9 cellular contexts compared by ENCODE assay signal in genomic region chr5:149271195-149271716, GRCh38. TPM values are rescaled to one million over a fixed set of nuclear protein-coding genes. Genes with fewer than 3 reads are reported as not detected.
DNase-seq lines count a peak whose midpoint lies in the region; ATAC-seq and TF ChIP-seq lines count a peak whose summit lies in the region.
"Had no signal": no experiment of that assay in that cellular context is flagged by ENCODE, and none has a peak within 500 bp of the region (broad histone marks: within the 10 kb centered on the region; RNA-seq: fewer than 3 reads in every experiment).

No MANE protein-coding gene starts in this region.

- ATAC-seq in GM18517 (IDR thresholded peaks at IDR 0.05; ENCODE audit: unreplicated experiment) = no peak

- no peaks in the 10 kb centered on the region for H3K9me3 Mint-ChIP-seq in activated naive CD4-positive, alpha-beta T cell treated with anti-CD3 and anti-CD28 coated beads, Interleukin-2, amount 50 U/mL, for 24 hours

- peaks cover 2% of the 10 kb centered on the region for H3K36me3 Mint-ChIP-seq in activated naive CD4-positive, alpha-beta T cell treated with anti-CD3 and anti-CD28 coated beads, Interleukin-2, amount 50 U/mL, for 24 hours

- H3K4me3 ChIP-seq in stomach = peak overlapping the region; percentile 62 to 81 (median 64)

- intact Hi-C loops in stomach (cut with DNase I; ENCODE audit: low total_unique reads) = no loop called here

- H3K27me3 Mint-ChIP-seq in activated naive CD4-positive, alpha-beta T cell treated with anti-CD3 and anti-CD28 coated beads, Interleukin-2, amount 50 U/mL, for 24 hours = peaks cover 20% of the 10 kb centered on the region

- DNase-seq in NCI-H748 (lab: John Stamatoyannopoulos, UW; ENCODE audit: unreplicated experiment) (peak; percentile 61), NCI-H748 treated with DMSO at 0.1 percent for 48 hours (lab: John Stamatoyannopoulos, UW) (no peak), islet precursor cell (peak; percentile 63), stomach (no peak), SK-N-DZ (ENCODE audit: low spot score) (no peak), HK-2 (ENCODE audit: unreplicated experiment) (no peak)
- DNase-seq: AML-193 had no signal

- TF ChIP-seq POLR2A in stomach (IDR thresholded peaks at IDR 0.05) = no peak

- H3K4me3 Mint-ChIP-seq in activated naive CD4-positive, alpha-beta T cell treated with anti-CD3 and anti-CD28 coated beads, Interleukin-2, amount 50 U/mL, for 24 hours = peak overlapping the region; percentile 67

- no peak for TF ChIP-seq EP300 in stomach (IDR thresholded peaks at IDR 0.05)

- H3K4me1 ChIP-seq in stomach = peaks cover 15 to 21% (median 15%) of the 10 kb centered on the region in 4 donors

- peaks cover 15% of the 10 kb centered on the region for H3K4me1 Mint-ChIP-seq in activated naive CD4-positive, alpha-beta T cell treated with anti-CD3 and anti-CD28 coated beads, Interleukin-2, amount 50 U/mL, for 24 hours

- H3K27ac Mint-ChIP-seq in activated naive CD4-positive, alpha-beta T cell treated with anti-CD3 and anti-CD28 coated beads, Interleukin-2, amount 50 U/mL, for 24 hours = peak overlapping the region; percentile 51

- H3K36me3 ChIP-seq in stomach = no peaks in the 10 kb centered on the region

- no peak for TF ChIP-seq CTCF in stomach (IDR thresholded peaks at IDR 0.05)

- H3K27ac ChIP-seq in stomach = peak overlapping the region; percentile 53 to 80 (median 62)

- H3K27me3 ChIP-seq in stomach = peaks cover 0 to 36% (median 22%) of the 10 kb centered on the region in 3 donors

- H3K9me3 ChIP-seq in stomach = peaks cover 5 to 17% (median 14%) of the 10 kb centered on the region in 4 donors

- WGBS in stomach, 5 donors = 6 to 17% (median 10%) methylated on average over 26 to 40 of the region's 40 CpGs

RNA-seq across cellular contexts. Expression of gene AFAP1L1, which starts 0.4 kb away (rescaled TPM):
- 10 to 100 TPM in 3 of 5 donors, 1 to 10 TPM in 1, under 1 TPM in 1; 0.29 to 66.5 (median 14.0) TPM for total RNA-seq in stomach
- 1 to 10 TPM; 1.5 to 2.7 (median 1.8) TPM for polyA plus RNA-seq in stomach
- 0.83 and 1.4 TPM in 2 replicates for polyA plus RNA-seq in SK-N-DZ (2014; cell fraction: cytosol; rRNA removed)
- polyA plus RNA-seq in SK-N-DZ (2014; cell fraction: nucleus; rRNA removed) = 0.29 and 0.47 TPM in 2 replicates

Comparison
In these comparisons a context has a peak if more than half of its experiments do, and no peak if none do; other contexts are left out.
1. DNase-seq: peak in NCI-H748 (single experiment) and islet precursor cell (single experiment); none in NCI-H748 treated with DMSO at 0.1 percent for 48 hours (single experiment), stomach (single experiment), SK-N-DZ (single experiment) and HK-2 (single experiment).